In genomic region chr5:6321078-6321477, GRCh38 we compare ENCODE assay signal across 11 cellular contexts.
"Had no signal": no experiment of that assay in that cellular context is flagged by ENCODE, and none has a peak within 500 bp of the region (broad histone marks: within the 10 kb centered on the region; RNA-seq: fewer than 3 reads in every experiment).

No MANE protein-coding gene starts in this region.

- DNase-seq: Karpas-422, KG1, MG63, NCI-H1694 treated with DMSO at 0.1 percent for 48 hours, NCI-H1930, NCI-H226, NCI-H446, NCI-H82, RPMI8226, SK-N-SH had no signal

- H3K36me3 ChIP-seq: MG63 had no signal

- H3K4me3 ChIP-seq: MG63 had no signal

- FAIRE-seq: RCC 7860 had no signal

- H3K9ac ChIP-seq: SK-N-SH had no signal

- H3K27me3 ChIP-seq: MG63 had no signal

- H3K9me3 ChIP-seq: MG63, SK-N-SH had no signal

- H3K4me2 ChIP-seq: SK-N-SH had no signal
